In the genomic region with DNA sequence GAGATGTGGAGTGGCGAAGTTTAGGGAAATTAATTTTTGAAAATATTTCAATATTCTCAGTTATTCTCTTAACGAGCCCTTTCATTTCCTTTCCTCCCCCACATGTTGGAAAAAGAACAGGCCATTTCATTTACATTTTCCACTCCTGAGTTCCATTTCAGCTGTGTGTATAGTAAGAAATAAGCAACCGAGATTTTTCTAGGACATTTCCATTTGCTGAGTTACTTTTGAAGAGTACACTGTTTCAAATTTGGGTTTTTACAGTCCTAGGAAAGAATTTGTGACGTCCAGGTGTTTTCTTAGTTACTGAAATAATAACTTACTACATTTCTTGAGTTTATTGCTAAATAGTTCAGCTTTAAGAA, we compare ENCODE assay signal across 1 cellular context.
TF ChIP-seq lines count a peak whose summit lies in the region.

No MANE protein-coding gene starts in this region.

TF ChIP-seq in HCT116, 20 proteins besides CTCF, POLR2A, EP300 and RAD21 (continued from another document):
- TF ChIP-seq EZH2 (IDR thresholded peaks at IDR 0.05) (no peak), CEBPB (IDR thresholded peaks at IDR 0.05; ENCODE audit: low read depth) (no peak), SRF (IDR thresholded peaks at IDR 0.05; ENCODE audit: low read depth) (no peak), EZH2phosphoT487 (IDR thresholded peaks at IDR 0.05; ENCODE audit: borderline replicate concordance) (no peak), ATF3 (IDR thresholded peaks at IDR 0.05) (no peak), ELF1 (IDR thresholded peaks at IDR 0.05; ENCODE audit: borderline replicate concordance, low read depth) (no peak), ZFX (IDR thresholded peaks at IDR 0.05) (no peak)
